Comparison of ENCODE assay signal across 30 cellular contexts in the genomic region with DNA sequence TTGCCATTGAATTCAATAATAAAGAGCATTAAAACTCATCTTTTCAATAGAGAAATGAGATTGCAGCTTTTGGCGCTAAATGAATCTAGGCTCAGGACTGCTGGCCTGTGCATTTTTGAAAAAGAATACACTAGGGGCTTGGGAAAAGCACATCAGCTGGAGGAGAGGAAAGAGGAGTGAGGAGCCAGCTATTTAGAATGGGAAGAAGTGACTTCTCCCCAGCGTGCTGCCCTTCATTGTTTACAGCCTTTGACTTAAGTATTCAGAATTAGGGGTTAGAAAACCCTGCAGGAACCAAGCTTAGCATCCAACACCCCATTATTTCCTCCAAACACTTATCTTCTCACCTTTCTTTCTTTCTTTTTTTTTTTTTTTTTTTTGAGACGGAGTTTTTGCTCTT. TPM values are rescaled to one million over a fixed set of nuclear protein-coding genes. Genes with fewer than 3 reads are reported as not detected.
A peak's percentile ranks its signal among the peaks of the same experiment; 100 is the strongest.
DNase-seq lines count a peak whose midpoint lies in the region; ATAC-seq and TF ChIP-seq lines count a peak whose summit lies in the region.
"Had no signal": no experiment of that assay in that cellular context is flagged by ENCODE, and none has a peak within 500 bp of the region (broad histone marks: within the 10 kb centered on the region; RNA-seq: fewer than 3 reads in every experiment).

No MANE protein-coding gene starts in this region.

- H3K4me3 Mint-ChIP-seq in GM23338 (no peak overlapping the region), nephron (no peak overlapping the region)
- no peak overlapping the region for H3K4me3 Mint-ChIP-seq in activated T-cell treated with anti-CD3 and anti-CD28 coated beads, Interleukin-2, amount 50 U/mL, for 72 hours
- H3K4me3 Mint-ChIP-seq: CD14-positive monocyte; CD4-positive, alpha-beta memory T cell; CD4-positive, CD25-positive, alpha-beta regulatory T cell; CD8-positive, alpha-beta memory T cell had no signal

- peaks cover 23% of the 10 kb centered on the region for H3K4me1 Mint-ChIP-seq in GM23338
- peaks cover 33% of the 10 kb centered on the region for H3K4me1 Mint-ChIP-seq in nephron
- peaks cover 4% of the 10 kb centered on the region for H3K4me1 Mint-ChIP-seq in activated T-cell treated with anti-CD3 and anti-CD28 coated beads, Interleukin-2, amount 50 U/mL, for 72 hours (ENCODE audit: low read depth)
- H3K4me1 Mint-ChIP-seq: CD14-positive monocyte; CD4-positive, CD25-positive, alpha-beta regulatory T cell; CD8-positive, alpha-beta memory T cell had no signal

- no peak overlapping the region for H3K4me2 ChIP-seq in GM23338
- H3K4me2 ChIP-seq: BLaER1 had no signal

- no peaks in the 10 kb centered on the region for H3K79me2 ChIP-seq in GM23338 (replicated peaks; ENCODE audit: insufficient read depth)

- ATAC-seq in GM23338 (peak; percentile 67), HG03469 (IDR thresholded peaks at IDR 0.05; ENCODE audit: unreplicated experiment) (no peak)
- no peak for ATAC-seq in activated T-cell treated with anti-CD3 and anti-CD28 coated beads, Interleukin-2, amount 50 U/mL, for 72 hours (replicated peaks in 1 of 2)
- ATAC-seq: GM12878 had no signal

- H3K27me3 Mint-ChIP-seq in GM23338 (ENCODE audit: insufficient read depth, low read depth, poor library complexity) (peaks cover 6% of the 10 kb centered on the region), nephron (ENCODE audit: low read depth) (no peaks in the 10 kb centered on the region)
- H3K27me3 Mint-ChIP-seq in activated T-cell treated with anti-CD3 and anti-CD28 coated beads, Interleukin-2, amount 50 U/mL, for 72 hours (ENCODE audit: low read depth), result no peaks in the 10 kb centered on the region

- H3K9me3 Mint-ChIP-seq in GM23338 (no peaks in the 10 kb centered on the region), nephron (no peaks in the 10 kb centered on the region)
- H3K9me3 Mint-ChIP-seq in activated T-cell treated with anti-CD3 and anti-CD28 coated beads, Interleukin-2, amount 50 U/mL, for 72 hours, result peaks cover 0 to 2% of the 10 kb centered on the region in 2 donors
- H3K9me3 Mint-ChIP-seq: CD4-positive, alpha-beta memory T cell; CD4-positive, CD25-positive, alpha-beta regulatory T cell; CD8-positive, alpha-beta memory T cell had no signal

- H3K27ac ChIP-seq in GM23338 (ENCODE audit: low read depth), result no peak overlapping the region
- H3K27ac ChIP-seq: BLaER1 had no signal

- DNase-seq in GM23338 (ENCODE audit: low spot score), result no peak
- DNase-seq in H7, result peak; percentile 25
- DNase-seq in NCI-H2227 treated with DMSO at 0.1 percent for 48 hours (lab: John Stamatoyannopoulos, UW), result peak; percentile 40
- no peak for DNase-seq in activated CD4-positive, CD25-positive, alpha-beta regulatory T cell (lab: John Stamatoyannopoulos, UW)
- no peak for DNase-seq in NOMO-1 (lab: John Stamatoyannopoulos, UW; ENCODE audit: unreplicated experiment in 2 of 2)
- no peak for DNase-seq in activated T-cell treated with anti-CD3 and anti-CD28 coated beads, Interleukin-2, amount 50 U/mL, for 72 hours
- DNase-seq: 8988T; ACHN; BE2C; C1 segment of cervical spinal cord; CD4-positive, alpha-beta memory T cell; CD4-positive, CD25-positive, alpha-beta regulatory T cell; CD8-positive, alpha-beta memory T cell; COR-L47; DMS 273 treated with DMSO at 0.1 percent for 48 hours; DMS153; DMS53; DMS79; DND-41; EL; GDM1 had no signal

- no peak for TF ChIP-seq CTCF in GM23338 (conservative IDR thresholded peaks at IDR 0.05; ENCODE audit: low read depth in 2 of 2)
- no peak for TF ChIP-seq CTCF in nephron (IDR thresholded peaks at IDR 0.05; ENCODE audit: unreplicated experiment in 3 of 3)

- no peak overlapping the region for H3K4me3 ChIP-seq in GM23338
- no peak overlapping the region for H3K4me3 ChIP-seq in H7 (ENCODE audit: insufficient read depth, low read depth, low read length)
- H3K4me3 ChIP-seq: BLaER1, GM12878 had no signal

- no peaks in the 10 kb centered on the region for H3K27me3 ChIP-seq in GM23338 (ENCODE audit: insufficient read depth)
- no peaks in the 10 kb centered on the region for H3K27me3 ChIP-seq in H7 (ENCODE audit: control insufficient read depth, insufficient read depth, low read length)
- H3K27me3 ChIP-seq: BE2C, BLaER1 had no signal

- H3K27ac Mint-ChIP-seq in GM23338, result no peak overlapping the region
- peak overlapping the region in 2 of 3 experiments; percentile 4 to 49 for H3K27ac Mint-ChIP-seq in nephron
- no peak overlapping the region for H3K27ac Mint-ChIP-seq in activated T-cell treated with anti-CD3 and anti-CD28 coated beads, Interleukin-2, amount 50 U/mL, for 72 hours
- H3K27ac Mint-ChIP-seq: CD14-positive monocyte; CD4-positive, alpha-beta memory T cell; CD4-positive, CD25-positive, alpha-beta regulatory T cell had no signal

- no peaks in the 10 kb centered on the region; the same call in 1 of the 2 replicates for H3K9me2 ChIP-seq in GM23338 (ENCODE audit: insufficient read depth)

- no peaks in the 10 kb centered on the region for H3F3A ChIP-seq in GM23338 (replicated peaks; ENCODE audit: low read depth)

- H3K36me3 ChIP-seq in GM23338 (ENCODE audit: insufficient read depth), result no peaks in the 10 kb centered on the region
- H3K36me3 ChIP-seq in H7 (replicated peaks; ENCODE audit: control insufficient read depth, insufficient read depth, low read length), result no peaks in the 10 kb centered on the region
- H3K36me3 ChIP-seq: BE2C, BLaER1 had no signal

- no peaks in the 10 kb centered on the region; the same call in 1 of the 2 replicates for H4K20me1 ChIP-seq in GM23338 (replicated peaks; ENCODE audit: insufficient read depth)
- H4K20me1 ChIP-seq: BLaER1 had no signal

- H3K4me1 ChIP-seq in GM23338 (ENCODE audit: insufficient read depth), result peaks cover 15% of the 10 kb centered on the region
- H3K4me1 ChIP-seq: BE2C, BLaER1 had no signal

- H3K36me3 Mint-ChIP-seq in GM23338 (ENCODE audit: low read depth), result no peaks in the 10 kb centered on the region
- H3K36me3 Mint-ChIP-seq in nephron (ENCODE audit: low read depth), result no peaks in the 10 kb centered on the region
- H3K36me3 Mint-ChIP-seq in activated T-cell treated with anti-CD3 and anti-CD28 coated beads, Interleukin-2, amount 50 U/mL, for 72 hours (ENCODE audit: insufficient read depth in 2 of 2), result no peaks in the 10 kb centered on the region
- H3K36me3 Mint-ChIP-seq: CD14-positive monocyte; CD4-positive, alpha-beta memory T cell; CD4-positive, CD25-positive, alpha-beta regulatory T cell; CD8-positive, alpha-beta memory T cell had no signal

- H2AFZ ChIP-seq in GM23338, result peak overlapping the region; percentile 75; the same call in 1 of the 2 replicates

TF ChIP-seq in GM23338, 12 proteins besides CTCF, POLR2A, EP300 and RAD21:
- no peak for TF ChIP-seq EZH2 (IDR thresholded peaks at IDR 0.05; ENCODE audit: low read depth, unreplicated experiment)
- TF ChIP-seq ETS1 (IDR thresholded peaks at IDR 0.05), result no peak
- no peak for TF ChIP-seq ZNF331 (CRISPR knock-in tag; IDR thresholded peaks at IDR 0.05; ENCODE audit: low read depth)
- TF ChIP-seq STAT1 (IDR thresholded peaks at IDR 0.05; ENCODE audit: unreplicated experiment), result no peak
- TF ChIP-seq REST (IDR thresholded peaks at IDR 0.05; ENCODE audit: unreplicated experiment), result no peak
- no peak for TF ChIP-seq CREB1 (CRISPR knock-in tag; IDR thresholded peaks at IDR 0.05; ENCODE audit: low read depth)
TF ChIP-seq in GM23338: peak in this region for 0.

RNA-seq across cellular contexts. Expression of gene TNFSF11, which starts 43.3 kb away (rescaled TPM):
- total RNA-seq in GM23338 (2014; rRNA removed; shearing (Covaris generic)), result 9.9 and 16.8 TPM in 2 replicates
- 9.2 and 9.9 TPM in 2 replicates for polyA plus RNA-seq in GM23338 (2016; fragmentation: Nextera tagmentation; extraction: Ambion mirVana)
- total RNA-seq in H7 (2014; rRNA removed; shearing (Covaris generic)), result 0.90 and 2.6 TPM in 2 replicates
- 1 to 10 TPM; 1.6 to 2.2 TPM for total RNA-seq in activated T-cell treated with anti-CD3 and anti-CD28 coated beads, Interleukin-2, amount 50 U/mL, for 72 hours
- total RNA-seq: A673, Daoy, G401 had no signal
- polyA plus RNA-seq: AG04450, CD14-positive monocyte had no signal

Comparison
In these comparisons a context has a peak if more than half of its experiments do, and no peak if none do; other contexts are left out.
1. DNase-seq: peak in H7 (single experiment) and NCI-H2227 treated with DMSO at 0.1 percent for 48 hours (single experiment); none in GM23338 (single experiment), activated CD4-positive, CD25-positive, alpha-beta regulatory T cell (0 of 4), NOMO-1 (0 of 2) and activated T-cell treated with anti-CD3 and anti-CD28 coated beads, Interleukin-2, amount 50 U/mL, for 72 hours (0 of 2).
2. H3K27ac Mint-ChIP-seq: peak in nephron (2 of 3); none in GM23338 (single experiment) and activated T-cell treated with anti-CD3 and anti-CD28 coated beads, Interleukin-2, amount 50 U/mL, for 72 hours (single experiment).